ENCODE assay signal across 20 cellular contexts in the genomic region with DNA sequence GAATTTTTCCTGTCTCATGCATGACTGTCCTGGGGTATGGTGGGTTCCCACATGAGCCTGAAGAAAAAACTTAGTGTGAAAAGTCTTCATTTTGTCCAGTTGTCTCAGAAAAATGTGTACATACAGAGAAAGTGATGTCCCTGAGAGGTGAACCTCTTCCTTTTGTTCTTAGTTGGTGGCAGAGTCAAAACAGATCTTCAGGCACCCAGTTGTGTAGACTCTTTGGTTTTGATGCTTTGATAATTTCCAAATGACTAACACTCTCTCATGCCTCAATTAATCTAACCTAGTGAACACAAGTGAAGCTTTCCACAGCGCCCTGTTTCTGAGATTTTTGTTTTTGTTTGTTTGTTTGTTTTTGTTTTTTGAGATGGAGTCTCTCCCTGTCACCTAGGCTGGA.
"Had no signal": no experiment of that assay in that cellular context is flagged by ENCODE, and none has a peak within 500 bp of the region (broad histone marks: within the 10 kb centered on the region; RNA-seq: fewer than 3 reads in every experiment).

No MANE protein-coding gene starts in this region.

- H3K27ac Mint-ChIP-seq: activated CD4-positive, alpha-beta memory T cell treated with anti-CD3 and anti-CD28 coated beads for 36 hours; activated CD8-positive, alpha-beta memory T cell treated with anti-CD3 and anti-CD28 coated beads, Interleukin-2, amount 10 ng/mL, durations not matched to agents 7 days and 5 days; activated naive CD4-positive, alpha-beta T cell treated with anti-CD3 and anti-CD28 coated beads, Interleukin-2, amount 10 ng/mL, durations not matched to agents 7 days and 5 days; activated T-cell treated with anti-CD3 and anti-CD28 coated beads, Interleukin-2, amount 50 U/mL, for 24 hours; dendritic cell treated with granulocyte-macrophage colony-stimulating factor and Interleukin-4, amounts not matched to agents 40 ng/mL and 50 ng/mL, for 4 days; effector memory CD8-positive, alpha-beta T cell; immature natural killer cell; naive thymus-derived CD8-positive, alpha-beta T cell; stimulated activated naive CD8-positive, alpha-beta T cell treated with anti-CD3 and anti-CD28 coated beads, Interleukin-15, amount 100 ng/mL, for 72 hours had no signal

- H3K79me2 ChIP-seq: parathyroid adenoma had no signal

- DNase-seq: activated CD4-positive, alpha-beta memory T cell treated with anti-CD3 and anti-CD28 coated beads for 36 hours; activated CD8-positive, alpha-beta memory T cell treated with anti-CD3 and anti-CD28 coated beads, Interleukin-2, amount 10 ng/mL, durations not matched to agents 7 days and 5 days; activated naive CD4-positive, alpha-beta T cell treated with anti-CD3 and anti-CD28 coated beads, Interleukin-2, amount 10 ng/mL, durations not matched to agents 7 days and 5 days; activated T-cell treated with anti-CD3 and anti-CD28 coated beads, Interleukin-2, amount 50 U/mL, for 24 hours; effector memory CD8-positive, alpha-beta T cell; foreskin keratinocyte; head of caudate nucleus; immature natural killer cell; mesenchymal stem cell; naive thymus-derived CD8-positive, alpha-beta T cell; sigmoid colon; spleen; stimulated activated CD4-positive, alpha-beta T cell treated with anti-CD3 and anti-CD28 coated beads, Interleukin-1b, Interleukin-23, amount 100 ng/mL, for 48 hours; stimulated activated naive CD8-positive, alpha-beta T cell treated with anti-CD3 and anti-CD28 coated beads, Interleukin-15, amount 100 ng/mL, for 72 hours; testis; upper lobe of left lung; WERI-Rb-1 had no signal

- H3K4me1 ChIP-seq: foreskin keratinocyte, parathyroid adenoma, sigmoid colon, spleen, testis, upper lobe of left lung had no signal

- ATAC-seq: activated CD8-positive, alpha-beta memory T cell treated with anti-CD3 and anti-CD28 coated beads, Interleukin-2, amount 10 ng/mL, durations not matched to agents 7 days and 5 days; effector memory CD8-positive, alpha-beta T cell; foreskin keratinocyte; naive thymus-derived CD8-positive, alpha-beta T cell; stimulated activated naive CD8-positive, alpha-beta T cell treated with anti-CD3 and anti-CD28 coated beads, Interleukin-15, amount 100 ng/mL, for 72 hours had no signal

- H3K36me3 Mint-ChIP-seq: activated CD4-positive, alpha-beta memory T cell treated with anti-CD3 and anti-CD28 coated beads for 36 hours; activated CD8-positive, alpha-beta memory T cell treated with anti-CD3 and anti-CD28 coated beads, Interleukin-2, amount 10 ng/mL, durations not matched to agents 7 days and 5 days; activated naive CD4-positive, alpha-beta T cell treated with anti-CD3 and anti-CD28 coated beads, Interleukin-2, amount 10 ng/mL, durations not matched to agents 7 days and 5 days; immature natural killer cell had no signal

- H3K4me3 Mint-ChIP-seq: activated CD4-positive, alpha-beta memory T cell treated with anti-CD3 and anti-CD28 coated beads for 36 hours; activated CD8-positive, alpha-beta memory T cell treated with anti-CD3 and anti-CD28 coated beads, Interleukin-2, amount 10 ng/mL, durations not matched to agents 7 days and 5 days; activated naive CD4-positive, alpha-beta T cell treated with anti-CD3 and anti-CD28 coated beads, Interleukin-2, amount 10 ng/mL, durations not matched to agents 7 days and 5 days; activated T-cell treated with anti-CD3 and anti-CD28 coated beads, Interleukin-2, amount 50 U/mL, for 24 hours; dendritic cell treated with granulocyte-macrophage colony-stimulating factor and Interleukin-4, amounts not matched to agents 40 ng/mL and 50 ng/mL, for 4 days; effector memory CD8-positive, alpha-beta T cell; immature natural killer cell; naive thymus-derived CD8-positive, alpha-beta T cell; stimulated activated naive CD8-positive, alpha-beta T cell treated with anti-CD3 and anti-CD28 coated beads, Interleukin-15, amount 100 ng/mL, for 72 hours had no signal

- H3K4me1 Mint-ChIP-seq: activated CD8-positive, alpha-beta memory T cell treated with anti-CD3 and anti-CD28 coated beads, Interleukin-2, amount 10 ng/mL, durations not matched to agents 7 days and 5 days; activated naive CD4-positive, alpha-beta T cell treated with anti-CD3 and anti-CD28 coated beads, Interleukin-2, amount 10 ng/mL, durations not matched to agents 7 days and 5 days; immature natural killer cell; naive thymus-derived CD8-positive, alpha-beta T cell; stimulated activated naive CD8-positive, alpha-beta T cell treated with anti-CD3 and anti-CD28 coated beads, Interleukin-15, amount 100 ng/mL, for 72 hours had no signal

- H3K27ac ChIP-seq: foreskin keratinocyte, neutrophil, parathyroid adenoma, sigmoid colon, spleen, testis, upper lobe of left lung, WERI-Rb-1 had no signal

- H3K9me3 ChIP-seq: neutrophil, sigmoid colon, testis, upper lobe of left lung had no signal

- H3K27me3 Mint-ChIP-seq: activated CD4-positive, alpha-beta memory T cell treated with anti-CD3 and anti-CD28 coated beads for 36 hours; activated CD8-positive, alpha-beta memory T cell treated with anti-CD3 and anti-CD28 coated beads, Interleukin-2, amount 10 ng/mL, durations not matched to agents 7 days and 5 days; activated naive CD4-positive, alpha-beta T cell treated with anti-CD3 and anti-CD28 coated beads, Interleukin-2, amount 10 ng/mL, durations not matched to agents 7 days and 5 days; activated T-cell treated with anti-CD3 and anti-CD28 coated beads, Interleukin-2, amount 50 U/mL, for 24 hours; dendritic cell treated with granulocyte-macrophage colony-stimulating factor and Interleukin-4, amounts not matched to agents 40 ng/mL and 50 ng/mL, for 4 days; effector memory CD8-positive, alpha-beta T cell; stimulated activated naive CD8-positive, alpha-beta T cell treated with anti-CD3 and anti-CD28 coated beads, Interleukin-15, amount 100 ng/mL, for 72 hours had no signal

- H3K9me3 Mint-ChIP-seq: activated CD4-positive, alpha-beta memory T cell treated with anti-CD3 and anti-CD28 coated beads for 36 hours; activated naive CD4-positive, alpha-beta T cell treated with anti-CD3 and anti-CD28 coated beads, Interleukin-2, amount 10 ng/mL, durations not matched to agents 7 days and 5 days; activated T-cell treated with anti-CD3 and anti-CD28 coated beads, Interleukin-2, amount 50 U/mL, for 24 hours; dendritic cell treated with granulocyte-macrophage colony-stimulating factor and Interleukin-4, amounts not matched to agents 40 ng/mL and 50 ng/mL, for 4 days; stimulated activated naive CD8-positive, alpha-beta T cell treated with anti-CD3 and anti-CD28 coated beads, Interleukin-15, amount 100 ng/mL, for 72 hours had no signal

- H2AFZ ChIP-seq: parathyroid adenoma had no signal

- H3K4me3 ChIP-seq: sigmoid colon, spleen, testis, upper lobe of left lung had no signal

- H3K36me3 ChIP-seq: neutrophil, sigmoid colon, spleen, upper lobe of left lung had no signal

- H3K27me3 ChIP-seq: foreskin keratinocyte, neutrophil, sigmoid colon, spleen, testis, upper lobe of left lung had no signal
